In the genomic region with DNA sequence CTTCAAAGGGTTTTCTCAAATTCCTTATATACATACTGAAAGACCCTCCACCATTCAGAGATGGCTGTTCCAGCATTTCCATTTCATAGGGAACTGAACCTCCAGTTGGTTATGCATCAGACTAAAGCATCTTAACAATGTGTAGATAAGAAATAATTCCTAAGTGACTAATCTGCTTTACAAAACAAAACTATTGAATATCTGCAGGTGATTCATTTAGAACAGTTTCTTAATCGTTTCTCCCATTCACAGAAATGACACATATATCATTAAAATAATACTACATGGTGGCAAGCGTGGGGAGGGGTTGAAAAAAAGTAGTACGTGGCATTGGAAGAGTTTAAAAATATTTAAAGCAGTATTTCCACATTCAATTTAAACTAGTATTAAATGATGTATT, we compare ENCODE assay signal across 11 cellular contexts. TPM values are rescaled to one million over a fixed set of nuclear protein-coding genes. Genes with fewer than 3 reads are reported as not detected.
DNase-seq lines count a peak whose midpoint lies in the region; ATAC-seq, FAIRE-seq and TF ChIP-seq lines count a peak whose summit lies in the region.
"Had no signal": no experiment of that assay in that cellular context is flagged by ENCODE, and none has a peak within 500 bp of the region (broad histone marks: within the 10 kb centered on the region; RNA-seq: fewer than 3 reads in every experiment).

No MANE protein-coding gene starts in this region.

- peak; percentile 59 for ATAC-seq in PC-3
- ATAC-seq in HG03442 (IDR thresholded peaks at IDR 0.05; ENCODE audit: unreplicated experiment): no peak
- no peak for ATAC-seq in HG03571 (IDR thresholded peaks at IDR 0.05; ENCODE audit: unreplicated experiment)

- no peaks in the 10 kb centered on the region for H3K27me3 ChIP-seq in PC-3 (ENCODE audit: low read length)
- no peaks in the 10 kb centered on the region for H3K27me3 ChIP-seq in bronchial epithelial cell (ENCODE audit: control insufficient read depth, insufficient read depth, low read length)
- no peaks in the 10 kb centered on the region for H3K27me3 ChIP-seq in osteoblast (ENCODE audit: insufficient read depth, low read length)

- CTCF ChIA-PET in PC-3 (lab: Charles Lee): no interaction called here

- H3K9me2 ChIP-seq in PC-3 (replicated peaks; ENCODE audit: low read length): no peaks in the 10 kb centered on the region

- no peak for FAIRE-seq in bronchial epithelial cell (lab: Jason Lieb, UNC)

- H3K9ac ChIP-seq in PC-3 (ENCODE audit: low read length): no peak overlapping the region

- H3K4me2 ChIP-seq in PC-3 (ENCODE audit: low read length) (peak overlapping the region; percentile 22), osteoblast (ENCODE audit: insufficient read depth, low read length) (peak overlapping the region; percentile 60)

- H3K4me3 ChIP-seq in PC-3 (ENCODE audit: low read length) (no peak overlapping the region), bronchial epithelial cell (ENCODE audit: low read depth, low read length) (no peak overlapping the region), osteoblast (ENCODE audit: insufficient read depth, low read length) (no peak overlapping the region)

- no peaks in the 10 kb centered on the region for H3F3A ChIP-seq in PC-3 (ENCODE audit: low read length, unreplicated experiment)

- H2AFZ ChIP-seq in PC-3 (ENCODE audit: low read length) (no peak overlapping the region), osteoblast (ENCODE audit: low read length) (no peak overlapping the region)

- TF ChIP-seq CTCF in PC-3 (conservative IDR thresholded peaks at IDR 0.05; ENCODE audit: low read depth, low read length): no peak
- TF ChIP-seq CTCF in bronchial epithelial cell (IDR thresholded peaks at IDR 0.05; ENCODE audit: insufficient read depth, low read length, severe bottlenecking): no peak
- no peak for TF ChIP-seq CTCF in osteoblast (IDR thresholded peaks at IDR 0.05; ENCODE audit: extremely low read depth, low read depth, low read length)

- peaks cover 35% of the 10 kb centered on the region for H3K4me1 ChIP-seq in PC-3 (ENCODE audit: insufficient read depth, low read length)
- peaks cover 46% of the 10 kb centered on the region for H3K4me1 ChIP-seq in osteoblast (ENCODE audit: insufficient read depth, low read length)

- DNase-seq in Daoy (ENCODE audit: low read depth) (peak; percentile 64), PC-3 (peak; percentile 71), bronchial epithelial cell (ENCODE audit: low read depth) (peak; percentile 85), osteoblast (ENCODE audit: insufficient read length, low spot score, missing footprints) (peak; percentile 52), GM19240 (ENCODE audit: insufficient read length, low spot score) (no peak), NCI-H526 treated with DMSO at 0.1 percent for 48 hours (lab: John Stamatoyannopoulos, UW) (no peak)
- DNase-seq: cerebellar nuclear complex, DMS153, NCI-H146 had no signal

- H4K20me1 ChIP-seq in PC-3 (ENCODE audit: low read length) (no peaks in the 10 kb centered on the region), osteoblast (ENCODE audit: insufficient read depth, low read length) (no peaks in the 10 kb centered on the region)

- intact Hi-C loops in PC-3 (cut with micrococcal nuclease): no loop called here

- H3K27ac ChIP-seq in PC-3 (ENCODE audit: low read length) (peak overlapping the region; percentile 55), osteoblast (ENCODE audit: low read depth, low read length) (peak overlapping the region; percentile 93)

- POLR2A ChIA-PET in PC-3 (lab: Charles Lee; ENCODE audit: unreplicated experiment): no interaction called here

- H3K9me3 ChIP-seq in PC-3 (ENCODE audit: low read length) (no peaks in the 10 kb centered on the region), osteoblast (ENCODE audit: low read depth, low read length) (no peaks in the 10 kb centered on the region)

- no TSS peak for BruUV-seq in PC-3 (replicated peaks; lab: Mats Ljungman, UMichigan)

- H3K36me3 ChIP-seq in PC-3 (ENCODE audit: low read depth, low read length) (peaks cover 53% of the 10 kb centered on the region), bronchial epithelial cell (ENCODE audit: control insufficient read depth, insufficient read depth, low read length) (peaks cover 5% of the 10 kb centered on the region), osteoblast (ENCODE audit: insufficient read depth, low read length) (peaks cover 64% of the 10 kb centered on the region)

- 0 out of 2 replicates have a peak, but pooled peaks cover 6% of the 10 kb centered on the region for H3K79me2 ChIP-seq in PC-3 (ENCODE audit: low read length)
- H3K79me2 ChIP-seq in osteoblast (ENCODE audit: insufficient read depth, low read length): peaks cover 21% of the 10 kb centered on the region

RNA-seq across cellular contexts. Expression of a gene that starts 19.5 kb away (rescaled TPM):
- total RNA-seq in Daoy (2014; rRNA removed; shearing (Covaris generic)): 79.1 and 88.4 TPM in 2 replicates
- total RNA-seq in PC-3 (2014; rRNA removed) (30.4 TPM in 2 replicates), bronchial epithelial cell (32.9 and 34.2 TPM in 2 replicates), osteoblast (101 and 104 TPM in 2 replicates)

RNA-seq across cellular contexts. Expression of a gene that starts 34.2 kb away (rescaled TPM):
- 32.0 and 45.5 TPM in 2 replicates for total RNA-seq in Daoy (2014; rRNA removed; shearing (Covaris generic))
- total RNA-seq in PC-3 (2014; rRNA removed) (27.2 and 34.6 TPM in 2 replicates), bronchial epithelial cell (51.2 and 67.9 TPM in 2 replicates), osteoblast (44.2 and 53.0 TPM in 2 replicates)

Comparison
In these comparisons a context has a peak if more than half of its experiments do, and no peak if none do; other contexts are left out.
1. DNase-seq: peak in Daoy (single experiment), PC-3 (single experiment), bronchial epithelial cell (single experiment) and osteoblast (single experiment); none in GM19240 (single experiment) and NCI-H526 treated with DMSO at 0.1 percent for 48 hours (single experiment).